In genomic region chr6:25655746-25656145, GRCh38 we compare ENCODE assay signal across 22 cellular contexts. TPM values are rescaled to one million over a fixed set of nuclear protein-coding genes. Genes with fewer than 3 reads are reported as not detected.
"Had no signal": no experiment of that assay in that cellular context is flagged by ENCODE, and none has a peak within 500 bp of the region (broad histone marks: within the 10 kb centered on the region; RNA-seq: fewer than 3 reads in every experiment).

No MANE protein-coding gene starts in this region.

- H3K36me3 Mint-ChIP-seq: activated CD4-positive, alpha-beta memory T cell treated with anti-CD3 and anti-CD28 coated beads for 36 hours; activated naive CD8-positive, alpha-beta T cell; mesothelial cell of epicardium; natural killer cell treated with Interleukin-12 subunit alpha and Interleukin-12 subunit beta and Interleukin-15 and Interleukin-18, amount 100 ng/mL, for 72 hours; stimulated activated effector memory CD8-positive, alpha-beta T cell treated with anti-CD3 and anti-CD28 coated beads, Interleukin-12 subunit alpha, Interleukin-12 subunit beta, amount 100 ng/mL, for 72 hours; WTC11 had no signal

- H3K4me3 Mint-ChIP-seq: activated CD4-positive, alpha-beta memory T cell treated with anti-CD3 and anti-CD28 coated beads for 36 hours; activated CD4-positive, alpha-beta T cell treated with anti-CD3 and anti-CD28 coated beads for 36 hours; activated naive CD8-positive, alpha-beta T cell; effector memory CD8-positive, alpha-beta T cell; mesothelial cell of epicardium; natural killer cell treated with Interleukin-12 subunit alpha and Interleukin-12 subunit beta and Interleukin-15 and Interleukin-18, amount 100 ng/mL, for 72 hours; stimulated activated effector memory CD8-positive, alpha-beta T cell treated with anti-CD3 and anti-CD28 coated beads, Interleukin-12 subunit alpha, Interleukin-12 subunit beta, amount 100 ng/mL, for 72 hours; WTC11 had no signal

- H3K4me1 Mint-ChIP-seq: mesothelial cell of epicardium; stimulated activated effector memory CD8-positive, alpha-beta T cell treated with anti-CD3 and anti-CD28 coated beads, Interleukin-12 subunit alpha, Interleukin-12 subunit beta, amount 100 ng/mL, for 72 hours had no signal

- ATAC-seq: activated CD4-positive, alpha-beta T cell treated with anti-CD3 and anti-CD28 coated beads for 36 hours; effector memory CD8-positive, alpha-beta T cell; lower lobe of right lung; natural killer cell treated with Interleukin-12 subunit alpha and Interleukin-12 subunit beta and Interleukin-15 and Interleukin-18, amount 100 ng/mL, for 72 hours; stimulated activated effector memory CD8-positive, alpha-beta T cell treated with anti-CD3 and anti-CD28 coated beads, Interleukin-12 subunit alpha, Interleukin-12 subunit beta, amount 100 ng/mL, for 72 hours; WTC11 had no signal

- DNase-seq: activated CD4-positive, alpha-beta memory T cell treated with anti-CD3 and anti-CD28 coated beads for 36 hours; activated CD4-positive, alpha-beta T cell treated with anti-CD3 and anti-CD28 coated beads for 36 hours; activated T-cell treated with anti-CD3 and anti-CD28 coated beads for 4 hours; dermis blood vessel endothelial cell; effector memory CD8-positive, alpha-beta T cell; foreskin melanocyte; glutamatergic neuron; hypothalamus; islet precursor cell; lower lobe of right lung; nucleus accumbens; sigmoid colon; stimulated activated CD4-positive, alpha-beta T cell treated with anti-CD3 and anti-CD28 coated beads, Interleukin-4, amount 100 ng/mL, for 24 hours; T-helper 2 cell; upper lobe of left lung had no signal

- H3K36me3 ChIP-seq: cardiac muscle cell, lower lobe of right lung, sigmoid colon, thoracic aorta, upper lobe of left lung had no signal

- H3K27ac Mint-ChIP-seq: activated CD4-positive, alpha-beta memory T cell treated with anti-CD3 and anti-CD28 coated beads for 36 hours; activated CD4-positive, alpha-beta T cell treated with anti-CD3 and anti-CD28 coated beads for 36 hours; activated naive CD8-positive, alpha-beta T cell; effector memory CD8-positive, alpha-beta T cell; mesothelial cell of epicardium; natural killer cell treated with Interleukin-12 subunit alpha and Interleukin-12 subunit beta and Interleukin-15 and Interleukin-18, amount 100 ng/mL, for 72 hours; stimulated activated effector memory CD8-positive, alpha-beta T cell treated with anti-CD3 and anti-CD28 coated beads, Interleukin-12 subunit alpha, Interleukin-12 subunit beta, amount 100 ng/mL, for 72 hours; WTC11 had no signal

- H3K27ac ChIP-seq: cardiac muscle cell, lower lobe of right lung, sigmoid colon, thoracic aorta, upper lobe of left lung had no signal

- H3K9me3 Mint-ChIP-seq: activated CD4-positive, alpha-beta memory T cell treated with anti-CD3 and anti-CD28 coated beads for 36 hours; effector memory CD8-positive, alpha-beta T cell; mesothelial cell of epicardium; stimulated activated effector memory CD8-positive, alpha-beta T cell treated with anti-CD3 and anti-CD28 coated beads, Interleukin-12 subunit alpha, Interleukin-12 subunit beta, amount 100 ng/mL, for 72 hours; WTC11 had no signal

- H3K9me3 ChIP-seq: lower lobe of right lung, sigmoid colon, thoracic aorta, upper lobe of left lung had no signal

- H3K4me3 ChIP-seq: cardiac muscle cell, lower lobe of right lung, sigmoid colon, thoracic aorta, upper lobe of left lung had no signal

RNA-seq across cellular contexts. Expression of gene SCGN, which starts 3.7 kb away (rescaled TPM):
- total RNA-seq: activated CD4-positive, alpha-beta memory T cell treated with anti-CD3 and anti-CD28 coated beads for 36 hours; activated CD4-positive, alpha-beta T cell treated with anti-CD3 and anti-CD28 coated beads for 36 hours; cardiac muscle cell; lower lobe of right lung; mesothelial cell of epicardium; natural killer cell treated with Interleukin-12 subunit alpha and Interleukin-12 subunit beta and Interleukin-15 and Interleukin-18, amount 100 ng/mL, for 72 hours; WTC11 had no signal
- polyA plus RNA-seq: cardiac muscle cell had no signal
